ENCODE assay signal across 23 cellular contexts in the genomic region with DNA sequence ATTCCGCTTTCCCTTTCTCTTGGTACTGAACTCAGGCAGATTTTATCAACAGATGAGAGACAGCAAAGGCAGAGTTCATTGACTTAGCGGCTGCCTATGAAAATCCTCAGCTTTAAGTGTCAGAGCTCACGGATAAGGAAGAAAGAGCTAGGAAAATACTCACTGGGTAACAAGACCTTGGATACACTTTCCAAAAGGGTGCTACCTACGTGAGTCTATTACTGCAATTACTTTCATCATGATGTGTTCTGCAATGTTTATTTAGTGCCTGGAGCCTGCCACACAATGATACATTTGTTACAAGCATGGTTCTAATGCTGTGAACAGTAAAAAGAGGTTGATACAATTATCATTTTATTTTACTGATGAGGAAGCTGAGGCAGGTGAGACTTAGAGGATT.
"Had no signal": no experiment of that assay in that cellular context is flagged by ENCODE, and none has a peak within 500 bp of the region (broad histone marks: within the 10 kb centered on the region; RNA-seq: fewer than 3 reads in every experiment).

No MANE protein-coding gene starts in this region.

- H3K27me3 Mint-ChIP-seq: naive B cell; stimulated activated naive B cell treated with anti-CD40 and anti-IgM and Interleukin-4, amounts not matched to agents 10 μg/mL and 1 μg/mL and 100 μg/mL, for 72 hours had no signal

- ATAC-seq: left colon; left lung; natural killer cell; stimulated activated naive B cell treated with anti-CD40 and anti-IgM and Interleukin-4, amounts not matched to agents 10 μg/mL and 1 μg/mL and 100 μg/mL, for 72 hours; stimulated activated naive CD8-positive, alpha-beta T cell treated with anti-CD3 and anti-CD28 coated beads, Interleukin-15, Interleukin-2, amounts not matched to agents 100 U/mL and 50 U/mL, for 24 hours had no signal

- H3K4me3 Mint-ChIP-seq: mesothelial cell of epicardium; naive B cell; natural killer cell; nephron progenitor cell; neural progenitor cell; stimulated activated naive B cell treated with anti-CD40 and anti-IgM and Interleukin-4, amounts not matched to agents 10 μg/mL and 1 μg/mL and 100 μg/mL, for 72 hours had no signal

- H3K27ac Mint-ChIP-seq: mesothelial cell of epicardium; naive B cell; natural killer cell; nephron progenitor cell; neural progenitor cell; stimulated activated naive B cell treated with anti-CD40 and anti-IgM and Interleukin-4, amounts not matched to agents 10 μg/mL and 1 μg/mL and 100 μg/mL, for 72 hours had no signal

- H3K36me3 Mint-ChIP-seq: mesothelial cell of epicardium; naive B cell; natural killer cell; neural progenitor cell; stimulated activated naive B cell treated with anti-CD40 and anti-IgM and Interleukin-4, amounts not matched to agents 10 μg/mL and 1 μg/mL and 100 μg/mL, for 72 hours had no signal

- H3K9me3 Mint-ChIP-seq: mesothelial cell of epicardium, nephron progenitor cell, neural progenitor cell had no signal

- DNase-seq: hippocampal formation; kidney; left colon; left lung; mesendoderm; naive B cell; natural killer cell; nephron progenitor cell; occipital lobe; right lobe of liver; stimulated activated CD4-positive, alpha-beta T cell treated with anti-CD3 and anti-CD28 coated beads, Interleukin-12 subunit alpha, Interleukin-12 subunit beta, amount 100 ng/mL, for 4 hours; stimulated activated CD4-positive, alpha-beta T cell treated with anti-CD3 and anti-CD28 coated beads, Interleukin-15, amount 100 ng/mL, for 24 hours; stimulated activated CD4-positive, alpha-beta T cell treated with anti-CD3 and anti-CD28 coated beads, Interleukin-2, amount 100 ng/mL, for 24 hours; stimulated activated CD4-positive, alpha-beta T cell treated with anti-CD3 and anti-CD28 coated beads, Interleukin-4, amount 100 ng/mL, for 1 hour; stimulated activated naive B cell treated with anti-CD40 and anti-IgM and Interleukin-4, amounts not matched to agents 10 μg/mL and 1 μg/mL and 100 μg/mL, for 72 hours; stimulated activated naive CD8-positive, alpha-beta T cell treated with anti-CD3 and anti-CD28 coated beads, Interleukin-15, Interleukin-2, amounts not matched to agents 100 U/mL and 50 U/mL, for 24 hours; stomach; testis; thyroid gland; transverse colon; upper lobe of left lung had no signal

- H3K4me1 Mint-ChIP-seq: mesothelial cell of epicardium; naive B cell; natural killer cell; nephron progenitor cell; neural progenitor cell; stimulated activated naive B cell treated with anti-CD40 and anti-IgM and Interleukin-4, amounts not matched to agents 10 μg/mL and 1 μg/mL and 100 μg/mL, for 72 hours had no signal
